Comparison of ENCODE assay signal across 17 cellular contexts in genomic region chr12:113863455-113863845, GRCh38.
DNase-seq lines count a peak whose midpoint lies in the region; ATAC-seq and TF ChIP-seq lines count a peak whose summit lies in the region.
"Had no signal": no experiment of that assay in that cellular context is flagged by ENCODE, and none has a peak within 500 bp of the region (broad histone marks: within the 10 kb centered on the region; RNA-seq: fewer than 3 reads in every experiment).

No MANE protein-coding gene starts in this region.

- no peaks in the 10 kb centered on the region for H3K9me3 ChIP-seq in iPS-20b (ENCODE audit: insufficient read depth, low read depth, low read length)
- H3K9me3 ChIP-seq: heart left ventricle had no signal

- H3K9ac ChIP-seq in iPS-20b (ENCODE audit: low read depth, low read length): peak overlapping the region; percentile 72; the same call in 1 of the 2 replicates

- H3K36me3 Mint-ChIP-seq in activated T-cell treated with anti-CD3 and anti-CD28 coated beads, Interleukin-2, amount 50 U/mL, for 24 hours (ENCODE audit: low read depth): peaks cover 89% of the 10 kb centered on the region
- peaks cover 14% of the 10 kb centered on the region for H3K36me3 Mint-ChIP-seq in activated T-cell treated with anti-CD3 and anti-CD28 coated beads, Interleukin-2, amount 50 U/mL, for 4 hours (ENCODE audit: insufficient read depth)
- H3K36me3 Mint-ChIP-seq in stimulated activated memory B cell treated with anti-CD40 and anti-IgM and Interleukin-4, amounts not matched to agents 10 μg/mL and 1 μg/mL and 100 μg/mL, for 72 hours: peaks cover 46% of the 10 kb centered on the region
- no peaks in the 10 kb centered on the region for H3K36me3 Mint-ChIP-seq in activated T-helper 1 cell treated with anti-CD3 and anti-CD28 coated beads, Interleukin-12 subunit alpha, Interleukin-12 subunit beta, Interleukin-2, Interleukin-4 antibody, amounts not matched to agents 30 ng/mL and 10 ng/mL and 1 ng/mL, durations not matched to agents 14 hours and 24 hours and 36 hours (ENCODE audit: low read depth)

- TF ChIP-seq CTCF in WI38 (IDR thresholded peaks at IDR 0.05; ENCODE audit: low read depth, low read length): no peak

- H3K4me3 Mint-ChIP-seq in activated T-cell treated with anti-CD3 and anti-CD28 coated beads, Interleukin-2, amount 50 U/mL, for 24 hours: no peak overlapping the region
- H3K4me3 Mint-ChIP-seq in activated T-cell treated with anti-CD3 and anti-CD28 coated beads, Interleukin-2, amount 50 U/mL, for 4 hours: no peak overlapping the region
- no peak overlapping the region for H3K4me3 Mint-ChIP-seq in stimulated activated memory B cell treated with anti-CD40 and anti-IgM and Interleukin-4, amounts not matched to agents 10 μg/mL and 1 μg/mL and 100 μg/mL, for 72 hours
- no peak overlapping the region for H3K4me3 Mint-ChIP-seq in activated T-helper 1 cell treated with anti-CD3 and anti-CD28 coated beads, Interleukin-12 subunit alpha, Interleukin-12 subunit beta, Interleukin-2, Interleukin-4 antibody, amounts not matched to agents 30 ng/mL and 10 ng/mL and 1 ng/mL, durations not matched to agents 14 hours and 24 hours and 36 hours
- H3K4me3 Mint-ChIP-seq: activated CD4-positive, alpha-beta memory T cell treated with anti-CD3 and anti-CD28 coated beads for 36 hours had no signal

- no peaks in the 10 kb centered on the region for H3K36me3 ChIP-seq in iPS-20b (ENCODE audit: insufficient read depth, low read depth, low read length)

- ATAC-seq in activated T-cell treated with anti-CD3 and anti-CD28 coated beads, Interleukin-2, amount 50 U/mL, for 4 hours: no peak
- no peak for ATAC-seq in stimulated activated memory B cell treated with anti-CD40 and anti-IgM and Interleukin-4, amounts not matched to agents 10 μg/mL and 1 μg/mL and 100 μg/mL, for 72 hours
- ATAC-seq: heart left ventricle, left colon had no signal

- H3K27me3 ChIP-seq in iPS-20b (ENCODE audit: insufficient read depth, low read length): no peaks in the 10 kb centered on the region
- H3K27me3 ChIP-seq: heart left ventricle had no signal

- intact Hi-C loops in activated T-helper 1 cell treated with anti-CD3 and anti-CD28 coated beads, Interleukin-12 subunit alpha, Interleukin-12 subunit beta, Interleukin-2, Interleukin-4 antibody, amounts not matched to agents 30 ng/mL and 10 ng/mL and 1 ng/mL, durations not matched to agents 14 hours and 24 hours and 36 hours (cut with micrococcal nuclease): no loop called here

- peak overlapping the region; percentile 43 for H3K4me3 ChIP-seq in WI38 (ENCODE audit: low read depth, low read length)
- H3K4me3 ChIP-seq in iPS-20b (ENCODE audit: low read length): no peak overlapping the region
- H3K4me3 ChIP-seq: heart left ventricle, skin epidermis had no signal

- H3K27ac Mint-ChIP-seq in activated T-cell treated with anti-CD3 and anti-CD28 coated beads, Interleukin-2, amount 50 U/mL, for 24 hours: peak overlapping the region; percentile 26
- H3K27ac Mint-ChIP-seq in stimulated activated memory B cell treated with anti-CD40 and anti-IgM and Interleukin-4, amounts not matched to agents 10 μg/mL and 1 μg/mL and 100 μg/mL, for 72 hours: peak overlapping the region; percentile 58
- H3K27ac Mint-ChIP-seq in activated T-helper 1 cell treated with anti-CD3 and anti-CD28 coated beads, Interleukin-12 subunit alpha, Interleukin-12 subunit beta, Interleukin-2, Interleukin-4 antibody, amounts not matched to agents 30 ng/mL and 10 ng/mL and 1 ng/mL, durations not matched to agents 14 hours and 24 hours and 36 hours: no peak overlapping the region
- H3K27ac Mint-ChIP-seq: activated CD4-positive, alpha-beta memory T cell treated with anti-CD3 and anti-CD28 coated beads for 36 hours had no signal

- H3K4me1 ChIP-seq in iPS-20b (ENCODE audit: insufficient read depth, low read length): peaks cover 35% of the 10 kb centered on the region

- peak overlapping the region; percentile 65 for H3K27ac ChIP-seq in iPS-20b (ENCODE audit: low read length)
- H3K27ac ChIP-seq: heart left ventricle had no signal

- DNase-seq in activated T-cell treated with anti-CD3 and anti-CD28 coated beads, Interleukin-2, amount 50 U/mL, for 24 hours: no peak
- no peak for DNase-seq in activated T-cell treated with anti-CD3 and anti-CD28 coated beads, Interleukin-2, amount 50 U/mL, for 4 hours
- DNase-seq in medulla oblongata (ENCODE audit: extremely low spot score) (no peak), NCI-H187 (lab: John Stamatoyannopoulos, UW) (no peak)
- no peak for DNase-seq in activated T-helper 1 cell treated with anti-CD3 and anti-CD28 coated beads, Interleukin-12 subunit alpha, Interleukin-12 subunit beta, Interleukin-2, Interleukin-4 antibody, amounts not matched to agents 30 ng/mL and 10 ng/mL and 1 ng/mL, durations not matched to agents 14 hours and 24 hours and 36 hours (ENCODE audit: low spot score)
- DNase-seq: activated CD4-positive, alpha-beta memory T cell treated with anti-CD3 and anti-CD28 coated beads for 36 hours; activated effector memory CD4-positive, alpha-beta T cell treated with anti-CD3 and anti-CD28 coated beads, Interleukin-2, amount 50 U/mL, for 16 hours; effector memory CD4-positive, alpha-beta T cell; left colon; naive thymus-derived CD8-positive, alpha-beta T cell; NCI-H526 had no signal

- H3K9me3 Mint-ChIP-seq in activated T-cell treated with anti-CD3 and anti-CD28 coated beads, Interleukin-2, amount 50 U/mL, for 24 hours: no peaks in the 10 kb centered on the region
- H3K9me3 Mint-ChIP-seq in activated T-cell treated with anti-CD3 and anti-CD28 coated beads, Interleukin-2, amount 50 U/mL, for 4 hours: no peaks in the 10 kb centered on the region
- no peaks in the 10 kb centered on the region for H3K9me3 Mint-ChIP-seq in stimulated activated memory B cell treated with anti-CD40 and anti-IgM and Interleukin-4, amounts not matched to agents 10 μg/mL and 1 μg/mL and 100 μg/mL, for 72 hours
- no peaks in the 10 kb centered on the region for H3K9me3 Mint-ChIP-seq in activated T-helper 1 cell treated with anti-CD3 and anti-CD28 coated beads, Interleukin-12 subunit alpha, Interleukin-12 subunit beta, Interleukin-2, Interleukin-4 antibody, amounts not matched to agents 30 ng/mL and 10 ng/mL and 1 ng/mL, durations not matched to agents 14 hours and 24 hours and 36 hours
- H3K9me3 Mint-ChIP-seq: activated CD4-positive, alpha-beta memory T cell treated with anti-CD3 and anti-CD28 coated beads for 36 hours; naive thymus-derived CD8-positive, alpha-beta T cell had no signal

- peaks cover 35% of the 10 kb centered on the region for H3K4me1 Mint-ChIP-seq in activated T-cell treated with anti-CD3 and anti-CD28 coated beads, Interleukin-2, amount 50 U/mL, for 24 hours (ENCODE audit: low read depth)
- peaks cover 13% of the 10 kb centered on the region for H3K4me1 Mint-ChIP-seq in activated T-cell treated with anti-CD3 and anti-CD28 coated beads, Interleukin-2, amount 50 U/mL, for 4 hours (ENCODE audit: low read depth)
- H3K4me1 Mint-ChIP-seq in stimulated activated memory B cell treated with anti-CD40 and anti-IgM and Interleukin-4, amounts not matched to agents 10 μg/mL and 1 μg/mL and 100 μg/mL, for 72 hours: peaks cover 46% of the 10 kb centered on the region
- H3K4me1 Mint-ChIP-seq in activated T-helper 1 cell treated with anti-CD3 and anti-CD28 coated beads, Interleukin-12 subunit alpha, Interleukin-12 subunit beta, Interleukin-2, Interleukin-4 antibody, amounts not matched to agents 30 ng/mL and 10 ng/mL and 1 ng/mL, durations not matched to agents 14 hours and 24 hours and 36 hours (ENCODE audit: low read depth): peaks cover 12% of the 10 kb centered on the region

- no peaks in the 10 kb centered on the region for H3K27me3 Mint-ChIP-seq in activated T-cell treated with anti-CD3 and anti-CD28 coated beads, Interleukin-2, amount 50 U/mL, for 24 hours
- H3K27me3 Mint-ChIP-seq in activated T-cell treated with anti-CD3 and anti-CD28 coated beads, Interleukin-2, amount 50 U/mL, for 4 hours (ENCODE audit: low read depth): no peaks in the 10 kb centered on the region
- no peaks in the 10 kb centered on the region for H3K27me3 Mint-ChIP-seq in stimulated activated memory B cell treated with anti-CD40 and anti-IgM and Interleukin-4, amounts not matched to agents 10 μg/mL and 1 μg/mL and 100 μg/mL, for 72 hours
- no peaks in the 10 kb centered on the region for H3K27me3 Mint-ChIP-seq in activated T-helper 1 cell treated with anti-CD3 and anti-CD28 coated beads, Interleukin-12 subunit alpha, Interleukin-12 subunit beta, Interleukin-2, Interleukin-4 antibody, amounts not matched to agents 30 ng/mL and 10 ng/mL and 1 ng/mL, durations not matched to agents 14 hours and 24 hours and 36 hours (ENCODE audit: insufficient read depth)
- H3K27me3 Mint-ChIP-seq: activated CD4-positive, alpha-beta memory T cell treated with anti-CD3 and anti-CD28 coated beads for 36 hours; brain; naive thymus-derived CD8-positive, alpha-beta T cell had no signal
